Comparison of ENCODE assay signal across 35 cellular contexts in genomic region chr12:115837220-115837619, GRCh38.
"Had no signal": no experiment of that assay in that cellular context is flagged by ENCODE, and none has a peak within 500 bp of the region (broad histone marks: within the 10 kb centered on the region; RNA-seq: fewer than 3 reads in every experiment).

No MANE protein-coding gene starts in this region.

- H3K4me3 ChIP-seq: MG63 had no signal

- H3K36me3 ChIP-seq: MG63 had no signal

- H3K9ac ChIP-seq: KMS-11 had no signal

- H3K9me3 ChIP-seq: MG63 had no signal

- DNase-seq: Karpas-422, Kasumi-1, MG63, MM.1S, MV-4-11, NCI-H1048, NCI-H1092, NCI-H1092 treated with DMSO at 0.1 percent for 48 hours, NCI-H1105, NCI-H1105 treated with DMSO at 0.1 percent for 48 hours, NCI-H1417, NCI-H1417 treated with DMSO at 0.1 percent for 48 hours, NCI-H1436, NCI-H1436 treated with DMSO at 0.1 percent for 48 hours, NCI-H146, NCI-H1694, NCI-H1694 treated with DMSO at 0.1 percent for 48 hours, NCI-H187, NCI-H187 treated with DMSO at 0.1 percent for 48 hours, NCI-H1930, NCI-H2029, NCI-H2029 treated with DMSO at 0.1 percent for 48 hours, NCI-H2081, NCI-H2081 treated with DMSO at 0.1 percent for 48 hours, NCI-H2107, NCI-H2171, NCI-H2171 treated with DMSO at 0.1 percent for 48 hours, NCI-H2227 treated with DMSO at 0.1 percent for 48 hours, NCI-H226, NCI-H345, NCI-H446, NCI-H446 treated with DMSO at 0.1 percent for 48 hours, NCI-H510A, NCI-H510A treated with DMSO at 0.1 percent for 48 hours had no signal

- H3K4me2 ChIP-seq: KMS-11 had no signal

- H3K27me3 ChIP-seq: MG63 had no signal

- H3K27ac ChIP-seq: KMS-11 had no signal
